Comparison of ENCODE assay signal across 9 cellular contexts in the genomic region with DNA sequence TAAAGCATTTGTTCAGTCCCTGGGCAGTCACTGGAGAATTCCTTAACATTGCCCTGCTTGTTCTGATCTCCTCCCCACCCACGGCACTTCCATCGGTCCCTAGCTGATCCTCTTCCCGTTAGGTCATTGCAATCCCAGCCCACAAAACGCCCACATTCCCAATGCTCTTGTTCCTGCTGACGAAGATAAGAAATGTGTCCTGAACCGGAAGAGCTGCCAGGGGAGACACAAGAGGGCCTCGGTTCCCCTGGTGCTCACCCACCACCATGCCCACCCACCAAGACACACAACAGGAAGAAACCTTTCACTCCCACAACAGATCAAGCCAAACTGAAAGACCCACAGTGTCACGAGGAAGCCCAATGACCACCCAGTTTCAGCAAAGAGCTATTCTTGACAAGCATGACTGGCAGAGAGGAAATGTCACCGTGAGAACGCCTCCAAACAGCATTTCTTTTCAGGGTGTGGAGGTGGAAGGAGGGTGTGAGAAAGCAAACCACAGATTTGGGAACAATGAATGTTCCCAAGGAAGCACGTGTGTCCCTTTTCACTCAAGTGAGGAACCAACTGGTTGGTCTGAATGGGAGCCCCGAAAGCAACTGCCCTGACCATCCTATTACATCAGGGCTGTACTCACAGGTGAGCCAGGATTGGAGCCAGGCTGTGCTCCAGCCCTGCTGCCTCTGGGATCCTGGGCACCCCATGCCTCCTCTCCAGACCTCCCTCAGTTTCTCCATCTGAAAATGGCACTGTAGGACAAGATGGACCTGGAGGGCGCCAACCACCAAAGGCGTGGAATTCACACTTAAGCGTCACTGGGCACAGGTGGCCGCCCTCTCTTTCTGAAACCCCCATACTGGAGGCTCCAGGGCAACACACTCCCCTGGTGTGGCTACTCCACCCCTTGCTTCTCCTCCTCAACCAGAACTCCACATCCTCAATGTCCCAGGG.
DNase-seq lines count a peak whose midpoint lies in the region; ATAC-seq and TF ChIP-seq lines count a peak whose summit lies in the region.
"Had no signal": no experiment of that assay in that cellular context is flagged by ENCODE, and none has a peak within 500 bp of the region (broad histone marks: within the 10 kb centered on the region; RNA-seq: fewer than 3 reads in every experiment).

No MANE protein-coding gene starts in this region.

- H2AFZ ChIP-seq in GM23338, result no peak overlapping the region

- CTCF ChIA-PET in Calu3 (lab: Charles Lee), result interaction anchor here (0.6 to 1.0 kb wide), 2 partner anchors 63 to 303 kb away, joined by 3 read pairs; no protein-coding TSS in a partner anchor
- CTCF ChIA-PET in activated CD8-positive, alpha-beta T cell treated with anti-CD3 and anti-CD28 coated beads, Interleukin-2, amount 10 ng/mL, durations not matched to agents 7 days and 5 days (lab: Charles Lee), result interaction anchor here (1.7 to 3.2 kb wide), 2 partner anchors 14 to 125 kb away, joined by 11 to 12 read pairs; no protein-coding TSS in a partner anchor

- TF ChIP-seq CTCF in Calu3 (IDR thresholded peaks at IDR 0.05; ENCODE audit: unreplicated experiment) (no peak), GM23338 (conservative IDR thresholded peaks at IDR 0.05; ENCODE audit: low read depth in 2 of 2) (no peak), testis (IDR thresholded peaks at IDR 0.05) (no peak)

- no peak overlapping the region for H3K4me3 Mint-ChIP-seq in Calu3 (ENCODE audit: low read depth, unreplicated experiment)
- no peak overlapping the region for H3K4me3 Mint-ChIP-seq in GM23338
- H3K4me3 Mint-ChIP-seq in activated CD8-positive, alpha-beta T cell treated with anti-CD3 and anti-CD28 coated beads, Interleukin-2, amount 10 ng/mL, durations not matched to agents 7 days and 5 days, result no peak overlapping the region

- no peak overlapping the region for H3K4me2 ChIP-seq in GM23338

- H3K36me3 ChIP-seq in GM23338 (ENCODE audit: insufficient read depth), result peaks cover 43% of the 10 kb centered on the region
- H3K36me3 ChIP-seq in testis (ENCODE audit: low read depth, missing control alignments), result no peaks in the 10 kb centered on the region

- peaks cover 89% of the 10 kb centered on the region for H3K79me2 ChIP-seq in GM23338 (replicated peaks; ENCODE audit: insufficient read depth)

- DNase-seq in Calu3 (no peak), GM23338 (ENCODE audit: low spot score) (no peak), left ventricle myocardium superior (peak; percentile 58), testis (peak; percentile 53), DMS79 treated with DMSO at 0.1 percent for 48 hours (lab: John Stamatoyannopoulos, UW) (no peak), NCI-H1694 treated with DMSO at 0.1 percent for 48 hours (lab: John Stamatoyannopoulos, UW) (no peak)
- DNase-seq in activated CD8-positive, alpha-beta T cell treated with anti-CD3 and anti-CD28 coated beads, Interleukin-2, amount 10 ng/mL, durations not matched to agents 7 days and 5 days, result no peak

- peaks cover 38% of the 10 kb centered on the region for H3F3A ChIP-seq in GM23338 (replicated peaks; ENCODE audit: low read depth)

- H3K4me3 ChIP-seq in GM23338 (no peak overlapping the region), testis (no peak overlapping the region)

- POLR2A ChIA-PET in activated CD8-positive, alpha-beta T cell treated with anti-CD3 and anti-CD28 coated beads, Interleukin-2, amount 10 ng/mL, durations not matched to agents 7 days and 5 days (lab: Charles Lee), result no interaction called here

- no peaks in the 10 kb centered on the region for H3K27me3 Mint-ChIP-seq in Calu3 (ENCODE audit: unreplicated experiment)
- H3K27me3 Mint-ChIP-seq in GM23338 (ENCODE audit: insufficient read depth, low read depth, poor library complexity), result peaks cover 11% of the 10 kb centered on the region
- no peaks in the 10 kb centered on the region for H3K27me3 Mint-ChIP-seq in activated CD8-positive, alpha-beta T cell treated with anti-CD3 and anti-CD28 coated beads, Interleukin-2, amount 10 ng/mL, durations not matched to agents 7 days and 5 days (ENCODE audit: low read depth)

- no peak for TF ChIP-seq POLR2A in testis (IDR thresholded peaks at IDR 0.05)

- H3K27ac ChIP-seq in GM23338 (ENCODE audit: low read depth) (peak overlapping the region; percentile 73; the same call in 1 of the 2 replicates), testis (peak overlapping the region in 1 of 2 donors; percentile 12)

- no TSS peak for BruUV-seq in Calu3 (replicated peaks; lab: Mats Ljungman, UMichigan)

- H3K27me3 ChIP-seq in GM23338 (ENCODE audit: insufficient read depth), result no peaks in the 10 kb centered on the region
- no peaks in the 10 kb centered on the region for H3K27me3 ChIP-seq in testis

- H3K4me1 Mint-ChIP-seq in Calu3 (ENCODE audit: low read depth, unreplicated experiment) (peaks cover 26% of the 10 kb centered on the region), GM23338 (peaks cover 12% of the 10 kb centered on the region)
- H3K4me1 Mint-ChIP-seq in activated CD8-positive, alpha-beta T cell treated with anti-CD3 and anti-CD28 coated beads, Interleukin-2, amount 10 ng/mL, durations not matched to agents 7 days and 5 days (ENCODE audit: low read depth), result peaks cover 12% of the 10 kb centered on the region

- peak overlapping the region; percentile 57 for H3K27ac Mint-ChIP-seq in Calu3 (ENCODE audit: unreplicated experiment)
- H3K27ac Mint-ChIP-seq in GM23338, result peak overlapping the region; percentile 29
- H3K27ac Mint-ChIP-seq in activated CD8-positive, alpha-beta T cell treated with anti-CD3 and anti-CD28 coated beads, Interleukin-2, amount 10 ng/mL, durations not matched to agents 7 days and 5 days, result peak overlapping the region; percentile 71

- ATAC-seq in GM23338 (no peak), left ventricle myocardium superior (peak; percentile 60), HG02970 (IDR thresholded peaks at IDR 0.05; ENCODE audit: low FRiP score, unreplicated experiment) (no peak)
- ATAC-seq in activated CD8-positive, alpha-beta T cell treated with anti-CD3 and anti-CD28 coated beads, Interleukin-2, amount 10 ng/mL, durations not matched to agents 7 days and 5 days, result no peak
- ATAC-seq: HCT116 had no signal

- no peaks in the 10 kb centered on the region for H3K9me3 Mint-ChIP-seq in Calu3 (ENCODE audit: low read depth, unreplicated experiment)
- 0 out of 3 replicates have a peak, but pooled peaks cover 3% of the 10 kb centered on the region for H3K9me3 Mint-ChIP-seq in GM23338
- no peaks in the 10 kb centered on the region for H3K9me3 Mint-ChIP-seq in activated CD8-positive, alpha-beta T cell treated with anti-CD3 and anti-CD28 coated beads, Interleukin-2, amount 10 ng/mL, durations not matched to agents 7 days and 5 days (ENCODE audit: insufficient read depth)

- H3K4me1 ChIP-seq in GM23338 (ENCODE audit: insufficient read depth) (no peaks in the 10 kb centered on the region; the same call in 1 of the 2 replicates), testis (peaks cover 14% of the 10 kb centered on the region)

- no peaks in the 10 kb centered on the region; the same call in 1 of the 2 replicates for H3K9me2 ChIP-seq in GM23338 (ENCODE audit: insufficient read depth)

- H4K20me1 ChIP-seq in GM23338 (replicated peaks; ENCODE audit: insufficient read depth), result peaks cover 42% of the 10 kb centered on the region

- H3K9me3 ChIP-seq in testis, result no peaks in the 10 kb centered on the region

- 57 to 63% methylated on average over 16 of the region's 16 CpGs for WGBS in testis, 2 donors

- H3K36me3 Mint-ChIP-seq in Calu3 (ENCODE audit: insufficient read depth, unreplicated experiment) (peaks cover 26% of the 10 kb centered on the region), GM23338 (ENCODE audit: low read depth) (peaks cover 82% of the 10 kb centered on the region)
- H3K36me3 Mint-ChIP-seq in activated CD8-positive, alpha-beta T cell treated with anti-CD3 and anti-CD28 coated beads, Interleukin-2, amount 10 ng/mL, durations not matched to agents 7 days and 5 days (ENCODE audit: low read depth), result peaks cover 44% of the 10 kb centered on the region

- intact Hi-C loops in Calu3 (cut with micrococcal nuclease; ENCODE audit: unreplicated experiment) (no loop called here), left ventricle myocardium superior (cut with micrococcal nuclease) (no loop called here), testis (cut with DNase I; ENCODE audit: low total_unique reads) (no loop called here)

TF ChIP-seq in GM23338, 12 proteins besides CTCF, POLR2A, EP300 and RAD21 (continues in another document):
- no peak for TF ChIP-seq EZH2phosphoT487 (IDR thresholded peaks at IDR 0.05; ENCODE audit: unreplicated experiment)
- no peak for TF ChIP-seq EZH2 (IDR thresholded peaks at IDR 0.05; ENCODE audit: low read depth, unreplicated experiment)
- TF ChIP-seq, protein P1, sequence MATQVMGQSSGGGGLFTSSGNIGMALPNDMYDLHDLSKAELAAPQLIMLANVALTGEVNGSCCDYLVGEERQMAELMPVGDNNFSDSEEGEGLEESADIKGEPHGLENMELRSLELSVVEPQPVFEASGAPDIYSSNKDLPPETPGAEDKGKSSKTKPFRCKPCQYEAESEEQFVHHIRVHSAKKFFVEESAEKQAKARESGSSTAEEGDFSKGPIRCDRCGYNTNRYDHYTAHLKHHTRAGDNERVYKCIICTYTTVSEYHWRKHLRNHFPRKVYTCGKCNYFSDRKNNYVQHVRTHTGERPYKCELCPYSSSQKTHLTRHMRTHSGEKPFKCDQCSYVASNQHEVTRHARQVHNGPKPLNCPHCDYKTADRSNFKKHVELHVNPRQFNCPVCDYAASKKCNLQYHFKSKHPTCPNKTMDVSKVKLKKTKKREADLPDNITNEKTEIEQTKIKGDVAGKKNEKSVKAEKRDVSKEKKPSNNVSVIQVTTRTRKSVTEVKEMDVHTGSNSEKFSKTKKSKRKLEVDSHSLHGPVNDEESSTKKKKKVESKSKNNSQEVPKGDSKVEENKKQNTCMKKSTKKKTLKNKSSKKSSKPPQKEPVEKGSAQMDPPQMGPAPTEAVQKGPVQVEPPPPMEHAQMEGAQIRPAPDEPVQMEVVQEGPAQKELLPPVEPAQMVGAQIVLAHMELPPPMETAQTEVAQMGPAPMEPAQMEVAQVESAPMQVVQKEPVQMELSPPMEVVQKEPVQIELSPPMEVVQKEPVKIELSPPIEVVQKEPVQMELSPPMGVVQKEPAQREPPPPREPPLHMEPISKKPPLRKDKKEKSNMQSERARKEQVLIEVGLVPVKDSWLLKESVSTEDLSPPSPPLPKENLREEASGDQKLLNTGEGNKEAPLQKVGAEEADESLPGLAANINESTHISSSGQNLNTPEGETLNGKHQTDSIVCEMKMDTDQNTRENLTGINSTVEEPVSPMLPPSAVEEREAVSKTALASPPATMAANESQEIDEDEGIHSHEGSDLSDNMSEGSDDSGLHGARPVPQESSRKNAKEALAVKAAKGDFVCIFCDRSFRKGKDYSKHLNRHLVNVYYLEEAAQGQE (IDR thresholded peaks at IDR 0.05; ENCODE audit: unreplicated experiment), result no peak
- TF ChIP-seq STAT1 (IDR thresholded peaks at IDR 0.05; ENCODE audit: unreplicated experiment), result no peak
- no peak for TF ChIP-seq ZNF331 (CRISPR knock-in tag; IDR thresholded peaks at IDR 0.05; ENCODE audit: low read depth)

Comparison
In these comparisons a context has a peak if more than half of its experiments do, and no peak if none do; other contexts are left out.
1. DNase-seq: peak in left ventricle myocardium superior (single experiment) and testis (single experiment); none in Calu3 (single experiment), GM23338 (single experiment), activated CD8-positive, alpha-beta T cell treated with anti-CD3 and anti-CD28 coated beads, Interleukin-2, amount 10 ng/mL, durations not matched to agents 7 days and 5 days (single experiment), DMS79 treated with DMSO at 0.1 percent for 48 hours (single experiment) and NCI-H1694 treated with DMSO at 0.1 percent for 48 hours (single experiment).
2. Peak in every context shown above with its lines, with median percentiles within 50 percentile points of each other: H3K27ac Mint-ChIP-seq.